12 cellular contexts compared by ENCODE assay signal in the genomic region with DNA sequence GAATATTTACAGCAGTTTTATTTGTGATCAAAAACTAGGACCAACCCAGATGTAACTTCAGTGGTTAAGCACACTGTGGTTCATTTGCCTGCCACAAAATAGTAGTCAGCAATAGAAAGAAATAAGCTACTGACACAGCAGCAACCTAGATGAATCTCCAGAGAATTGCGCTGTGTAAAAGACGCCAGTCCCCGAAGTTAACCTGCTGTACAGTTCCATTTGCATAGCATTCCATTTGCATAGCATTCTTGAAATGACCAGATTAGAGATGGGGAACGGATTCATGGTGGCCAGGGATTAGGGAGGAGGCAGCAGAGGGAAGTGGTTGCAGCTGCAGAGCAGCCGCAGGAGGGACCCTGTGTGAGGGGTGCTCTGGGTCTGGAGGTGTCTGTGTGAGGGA. TPM values are rescaled to one million over a fixed set of nuclear protein-coding genes. Genes with fewer than 3 reads are reported as not detected.
A peak's percentile ranks its signal among the peaks of the same experiment; 100 is the strongest.
DNase-seq lines count a peak whose midpoint lies in the region; ATAC-seq and TF ChIP-seq lines count a peak whose summit lies in the region.
"Had no signal": no experiment of that assay in that cellular context is flagged by ENCODE, and none has a peak within 500 bp of the region (broad histone marks: within the 10 kb centered on the region; RNA-seq: fewer than 3 reads in every experiment).

No MANE protein-coding gene starts in this region.

- no peaks in the 10 kb centered on the region for H3K4me1 ChIP-seq in suprapubic skin
- H3K4me1 ChIP-seq in body of pancreas = no peaks in the 10 kb centered on the region

- intact Hi-C loops in body of pancreas (cut with DNase I) = no loop called here

- H3K27me3 ChIP-seq in suprapubic skin (no peaks in the 10 kb centered on the region), body of pancreas (no peaks in the 10 kb centered on the region)

- H3K27ac ChIP-seq in suprapubic skin (no peak overlapping the region), body of pancreas (no peak overlapping the region)

- no peak for TF ChIP-seq POLR2A in suprapubic skin (IDR thresholded peaks at IDR 0.05)
- no peak for TF ChIP-seq POLR2A in body of pancreas (IDR thresholded peaks at IDR 0.05)

- peak; percentile 85 for ATAC-seq in GM19043 (IDR thresholded peaks at IDR 0.05; ENCODE audit: low read depth, unreplicated experiment)
- ATAC-seq in GM21786 (IDR thresholded peaks at IDR 0.05; ENCODE audit: unreplicated experiment) = peak; percentile 91
- peak; percentile 87 for ATAC-seq in HG03139 (IDR thresholded peaks at IDR 0.05; ENCODE audit: unreplicated experiment)
- ATAC-seq in body of pancreas = no peak
- ATAC-seq: K562, sciatic nerve had no signal

- H3K9me3 ChIP-seq in suprapubic skin (no peaks in the 10 kb centered on the region), body of pancreas (no peaks in the 10 kb centered on the region)

- no peak for TF ChIP-seq EP300 in suprapubic skin (IDR thresholded peaks at IDR 0.05)

- WGBS in suprapubic skin = 88% methylated on average over 5 of the region's 5 CpGs
- WGBS in body of pancreas, 2 donors = 87 to 93% methylated on average over 5 of the region's 5 CpGs

- H3K36me3 ChIP-seq in suprapubic skin (peaks cover 44% of the 10 kb centered on the region), body of pancreas (replicated peaks in 1 of 2; ENCODE audit: insufficient read depth in 1 of 2, low read depth in 2 of 2) (peaks cover 0 to 2% of the 10 kb centered on the region in 2 donors)

- H3K4me3 ChIP-seq in suprapubic skin = no peak overlapping the region
- no peak overlapping the region for H3K4me3 ChIP-seq in body of pancreas
- H3K4me3 ChIP-seq: K562 had no signal

- peak; percentile 70 for DNase-seq in germinal center (ENCODE audit: low spot score)
- DNase-seq in suprapubic skin (ENCODE audit: low spot score in 2 of 2) = no peak
- no peak for DNase-seq in body of pancreas
- DNase-seq in MV-4-11 (lab: John Stamatoyannopoulos, UW) = no peak
- DNase-seq in NCI-H345 treated with DMSO at 0.1 percent for 48 hours (lab: John Stamatoyannopoulos, UW; ENCODE audit: unreplicated experiment) = no peak
- DNase-seq: activated CD4-positive, alpha-beta T cell treated with anti-CD3 and anti-CD28 coated beads, Interleukin-2, amount 10 ng/mL, durations not matched to agents 7 days and 5 days; NCI-H345 had no signal

- TF ChIP-seq CTCF in suprapubic skin (IDR thresholded peaks at IDR 0.05) = no peak
- TF ChIP-seq CTCF in body of pancreas (IDR thresholded peaks at IDR 0.05) = no peak

RNA-seq across cellular contexts. Expression of a gene that starts 39.3 kb away (rescaled TPM):
- 10 to 100 TPM; 13.9 to 24.3 (median 16.7) TPM for total RNA-seq in suprapubic skin
- total RNA-seq in body of pancreas = 1 to 10 TPM; 5.2 to 5.9 TPM
